Comparison of ENCODE assay signal across 1 cellular context in genomic region chr6:43723737-43724295, GRCh38.
TF ChIP-seq lines count a peak whose summit lies in the region.

No MANE protein-coding gene starts in this region.

TF ChIP-seq in HepG2, 621 proteins besides CTCF, POLR2A, EP300 and RAD21 (continued from another document and continues in another):
- TF ChIP-seq AHDC1 (CRISPR knock-in tag; IDR thresholded peaks at IDR 0.05; ENCODE audit: borderline replicate concordance), result no peak
- TF ChIP-seq ZNF773 (CRISPR knock-in tag; IDR thresholded peaks at IDR 0.05; ENCODE audit: borderline replicate concordance), result no peak
- TF ChIP-seq MAZ (IDR thresholded peaks at IDR 0.05; ENCODE audit: borderline replicate concordance, low read depth, low read length), result 0 out of 2 replicates have a peak, but pooled peaks have one; percentile 41
- no peak; the same call in 1 of the 2 replicates for TF ChIP-seq MAZ (CRISPR knock-in tag; IDR thresholded peaks at IDR 0.05; ENCODE audit: low read depth)
- TF ChIP-seq MLX (CRISPR knock-in tag; IDR thresholded peaks at IDR 0.05), result no peak
- no peak for TF ChIP-seq PBX3 (CRISPR knock-in tag; IDR thresholded peaks at IDR 0.05; ENCODE audit: borderline replicate concordance)
- TF ChIP-seq TGIF2 (CRISPR knock-in tag; IDR thresholded peaks at IDR 0.05), result 0 out of 2 replicates have a peak, but pooled peaks have one; percentile 35
- TF ChIP-seq TP53 (CRISPR knock-in tag; conservative IDR thresholded peaks at IDR 0.05), result no peak
- no peak for TF ChIP-seq THAP7 (CRISPR knock-in tag; IDR thresholded peaks at IDR 0.05)
- no peak for TF ChIP-seq MXD3 (CRISPR knock-in tag; IDR thresholded peaks at IDR 0.05)
- no peak for TF ChIP-seq ZNF354B (CRISPR knock-in tag; IDR thresholded peaks at IDR 0.05)
- TF ChIP-seq MIER2 (CRISPR knock-in tag; IDR thresholded peaks at IDR 0.05), result no peak
- TF ChIP-seq SMAD1 (CRISPR knock-in tag; IDR thresholded peaks at IDR 0.05; ENCODE audit: borderline replicate concordance, low read depth), result 0 out of 2 replicates have a peak, but pooled peaks have one; percentile 53
- TF ChIP-seq RXRB (CRISPR knock-in tag; IDR thresholded peaks at IDR 0.05; ENCODE audit: borderline replicate concordance), result peak; percentile 59; the same call in 1 of the 2 replicates
- TF ChIP-seq SNAI1 (CRISPR knock-in tag; IDR thresholded peaks at IDR 0.05; ENCODE audit: borderline replicate concordance), result no peak
- TF ChIP-seq ZSCAN12 (CRISPR knock-in tag; IDR thresholded peaks at IDR 0.05), result no peak
- TF ChIP-seq SSRP1 (CRISPR knock-in tag; IDR thresholded peaks at IDR 0.05), result peak; percentile 53; the same call in 1 of the 2 replicates
- TF ChIP-seq ZKSCAN1 (IDR thresholded peaks at IDR 0.05; ENCODE audit: low read length), result no peak
- no peak for TF ChIP-seq TSC22D2 (CRISPR knock-in tag; IDR thresholded peaks at IDR 0.05; ENCODE audit: borderline replicate concordance)
- no peak for TF ChIP-seq IRX3 (CRISPR knock-in tag; IDR thresholded peaks at IDR 0.05; ENCODE audit: borderline replicate concordance, low read depth)
- TF ChIP-seq ZNF383 (CRISPR knock-in tag; IDR thresholded peaks at IDR 0.05; ENCODE audit: borderline replicate concordance), result no peak
- TF ChIP-seq DPF2 (CRISPR knock-in tag; IDR thresholded peaks at IDR 0.05; ENCODE audit: borderline replicate concordance, low read depth), result no peak
- TF ChIP-seq ARID2 (CRISPR knock-in tag; IDR thresholded peaks at IDR 0.05; ENCODE audit: borderline replicate concordance), result no peak
- TF ChIP-seq PITX1 (CRISPR knock-in tag; IDR thresholded peaks at IDR 0.05), result peak; percentile 45; the same call in 1 of the 2 replicates
- 0 out of 2 replicates have a peak, but pooled peaks have one; percentile 51 for TF ChIP-seq HOXA5 (CRISPR knock-in tag; IDR thresholded peaks at IDR 0.05)
- TF ChIP-seq PTBP1 (IDR thresholded peaks at IDR 0.05; ENCODE audit: low read depth, low read length, poor library complexity, severe bottlenecking), result no peak
- TF ChIP-seq KLF16 (CRISPR knock-in tag; IDR thresholded peaks at IDR 0.05), result 0 out of 4 replicates have a peak, but pooled peaks of 1 of the 2 experiments have one; percentile 32
- no peak for TF ChIP-seq TCF7 (IDR thresholded peaks at IDR 0.05; ENCODE audit: low read depth)
- TF ChIP-seq MXD4 (CRISPR knock-in tag; IDR thresholded peaks at IDR 0.05), result peak; percentile 20; the same call in 1 of the 2 replicates
- TF ChIP-seq KLF11 (CRISPR knock-in tag; IDR thresholded peaks at IDR 0.05), result no peak
- no peak for TF ChIP-seq ZBTB10 (CRISPR knock-in tag; IDR thresholded peaks at IDR 0.05; ENCODE audit: borderline replicate concordance)
- no peak for TF ChIP-seq ZNF549 (CRISPR knock-in tag; IDR thresholded peaks at IDR 0.05)
- TF ChIP-seq ZNF12 (CRISPR knock-in tag; IDR thresholded peaks at IDR 0.05), result 0 out of 2 replicates have a peak, but pooled peaks have one; percentile 10
- TF ChIP-seq PHB2 (IDR thresholded peaks at IDR 0.05; ENCODE audit: partially characterized antibody), result no peak
- peak; percentile 5 for TF ChIP-seq ASH2L (IDR thresholded peaks at IDR 0.05; ENCODE audit: insufficient read length, low read depth, low read length)
- TF ChIP-seq KIAA2018 (CRISPR knock-in tag; IDR thresholded peaks at IDR 0.05; ENCODE audit: borderline replicate concordance), result no peak
- TF ChIP-seq ZUFSP (CRISPR knock-in tag; IDR thresholded peaks at IDR 0.05; ENCODE audit: borderline replicate concordance), result no peak
- no peak for TF ChIP-seq AGO2 (optimal IDR thresholded peaks at IDR 0.05; ENCODE audit: low read depth, low read length)
- peak; percentile 85 for TF ChIP-seq ZNF230 (CRISPR knock-in tag; IDR thresholded peaks at IDR 0.05)
- TF ChIP-seq ZNF260 (CRISPR knock-in tag; IDR thresholded peaks at IDR 0.05; ENCODE audit: borderline replicate concordance, low read depth), result no peak
- TF ChIP-seq KDM3A (CRISPR knock-in tag; IDR thresholded peaks at IDR 0.05; ENCODE audit: low read depth), result 0 out of 2 replicates have a peak, but pooled peaks have one; percentile 34
